In genomic region chr4:170256807-170257206, GRCh38 we compare ENCODE assay signal across 27 cellular contexts.
"Had no signal": no experiment of that assay in that cellular context is flagged by ENCODE, and none has a peak within 500 bp of the region (broad histone marks: within the 10 kb centered on the region; RNA-seq: fewer than 3 reads in every experiment).

No MANE protein-coding gene starts in this region.

- H3K27me3 Mint-ChIP-seq: activated B cell treated with CpG ODN at 0.5 μM for 24 hours; central memory CD8-positive, alpha-beta T cell; stimulated activated naive CD8-positive, alpha-beta T cell treated with anti-CD3 and anti-CD28 coated beads, Interleukin-15, amount 100 ng/mL, for 72 hours had no signal

- H3K4me2 ChIP-seq: hepatocyte had no signal

- H3K27me3 ChIP-seq: esophagus muscularis mucosa, hepatocyte, ovary had no signal

- H3K27ac ChIP-seq: esophagus muscularis mucosa, hepatocyte, left ventricle myocardium inferior, ovary, psoas muscle, tibial artery had no signal

- H3K4me1 ChIP-seq: esophagus muscularis mucosa, left ventricle myocardium inferior, psoas muscle, tibial artery had no signal

- H3K9me3 Mint-ChIP-seq: activated B cell treated with CpG ODN at 0.5 μM for 24 hours; activated T-cell treated with anti-CD3 and anti-CD28 coated beads, Interleukin-2, amount 50 U/mL, for 4 hours; activated T-helper 2 cell treated with anti-CD3 and anti-CD28 coated beads, Interferon-gamma antibody, Interleukin-2, Interleukin-4, amounts not matched to agents 10 μg/mL and 5 μg/mL and 100 μg/mL, durations not matched to agents 14 hours and 24 hours and 36 hours; central memory CD8-positive, alpha-beta T cell; mesothelial cell of epicardium; natural killer cell had no signal

- H3K4me3 Mint-ChIP-seq: activated B cell treated with CpG ODN at 0.5 μM for 24 hours; activated naive CD8-positive, alpha-beta T cell; activated T-cell treated with anti-CD3 and anti-CD28 coated beads, Interleukin-2, amount 50 U/mL, for 4 hours; central memory CD8-positive, alpha-beta T cell; mesothelial cell of epicardium; natural killer cell; stimulated activated naive CD8-positive, alpha-beta T cell treated with anti-CD3 and anti-CD28 coated beads, Interleukin-15, amount 100 ng/mL, for 72 hours had no signal

- H3K9me3 ChIP-seq: esophagus muscularis mucosa, left ventricle myocardium inferior, ovary, psoas muscle, tibial artery had no signal

- DNase-seq: activated B cell treated with CpG ODN at 0.5 μM for 24 hours; activated CD4-positive, alpha-beta T cell treated with anti-CD3 and anti-CD28 coated beads for 4 hours; activated CD4-positive, alpha-beta T cell treated with anti-CD3 and anti-CD28 coated beads, Interleukin-2, amount 50 U/mL, for 48 hours; activated CD8-positive, alpha-beta memory T cell treated with anti-CD3 and anti-CD28 coated beads, Interleukin-2, amount 50 U/mL, for 48 hours; activated naive CD4-positive, alpha-beta T cell; activated T-cell treated with anti-CD3 and anti-CD28 coated beads, Interleukin-2, amount 50 U/mL, for 4 hours; effector memory CD4-positive, alpha-beta T cell; glutamatergic neuron; kidney glomerular epithelial cell; left ventricle myocardium inferior; natural killer cell; ovary; psoas muscle; right cardiac atrium; stimulated activated CD4-positive, alpha-beta T cell treated with anti-CD3 and anti-CD28 coated beads, Interleukin-4, amount 100 ng/mL, for 4 hours; stimulated activated naive CD8-positive, alpha-beta T cell treated with anti-CD3 and anti-CD28 coated beads, Interleukin-15, amount 100 ng/mL, for 72 hours; T1000; tibial artery had no signal

- H3K27ac Mint-ChIP-seq: activated B cell treated with CpG ODN at 0.5 μM for 24 hours; activated naive CD8-positive, alpha-beta T cell; activated T-helper 2 cell treated with anti-CD3 and anti-CD28 coated beads, Interferon-gamma antibody, Interleukin-2, Interleukin-4, amounts not matched to agents 10 μg/mL and 5 μg/mL and 100 μg/mL, durations not matched to agents 14 hours and 24 hours and 36 hours; mesothelial cell of epicardium; natural killer cell; stimulated activated naive CD8-positive, alpha-beta T cell treated with anti-CD3 and anti-CD28 coated beads, Interleukin-15, amount 100 ng/mL, for 72 hours had no signal

- H3K4me1 Mint-ChIP-seq: central memory CD8-positive, alpha-beta T cell; natural killer cell; stimulated activated naive CD8-positive, alpha-beta T cell treated with anti-CD3 and anti-CD28 coated beads, Interleukin-15, amount 100 ng/mL, for 72 hours had no signal

- H3K4me3 ChIP-seq: esophagus muscularis mucosa, hepatocyte, left ventricle myocardium inferior, ovary, psoas muscle, tibial artery had no signal

- H3K36me3 Mint-ChIP-seq: activated naive CD8-positive, alpha-beta T cell; mesothelial cell of epicardium; natural killer cell had no signal

- FAIRE-seq: astrocyte, colon, frontal cortex had no signal

- H2AFZ ChIP-seq: hepatocyte had no signal

- ATAC-seq: activated T-cell treated with anti-CD3 and anti-CD28 coated beads, Interleukin-2, amount 50 U/mL, for 4 hours; natural killer cell; psoas muscle; right cardiac atrium; stimulated activated naive CD8-positive, alpha-beta T cell treated with anti-CD3 and anti-CD28 coated beads, Interleukin-15, amount 100 ng/mL, for 72 hours had no signal

- H3K36me3 ChIP-seq: esophagus muscularis mucosa, left ventricle myocardium inferior, ovary, tibial artery had no signal
